In the genomic region with DNA sequence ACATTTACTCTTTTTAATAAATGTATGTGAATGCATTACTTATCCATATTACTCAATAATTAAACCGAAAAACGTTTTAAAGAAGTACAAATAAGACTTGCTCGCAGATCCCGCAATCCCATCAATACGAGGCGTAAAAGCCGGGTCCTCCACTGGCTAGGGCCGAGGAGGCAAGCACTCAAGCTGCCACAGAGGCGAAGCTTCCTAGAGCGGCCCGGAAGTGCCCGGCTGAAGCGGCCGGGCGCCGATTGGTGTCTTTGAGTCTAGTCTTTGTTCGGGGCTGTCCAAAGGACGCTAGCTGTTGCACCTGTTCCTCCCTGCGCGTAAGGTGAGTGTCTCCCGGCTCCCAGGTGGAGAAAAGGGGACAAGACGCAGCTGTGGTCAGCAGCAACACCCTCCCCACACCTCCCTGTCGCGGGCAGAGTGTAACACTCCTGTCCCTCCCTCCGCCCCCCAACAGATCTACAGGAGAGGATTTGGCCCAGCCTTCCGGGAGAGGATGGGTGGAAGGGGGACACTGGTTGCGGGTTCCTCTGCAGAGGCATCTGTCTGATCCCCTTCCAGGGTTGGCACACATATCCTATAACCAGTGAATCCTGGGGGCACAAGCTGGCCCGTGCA, we compare ENCODE assay signal across 8 cellular contexts. TPM values are rescaled to one million over a fixed set of nuclear protein-coding genes. Genes with fewer than 3 reads are reported as not detected.
DNase-seq lines count a peak whose midpoint lies in the region; TF ChIP-seq lines count a peak whose summit lies in the region.

TSS of gene ZSCAN16 (plus strand) at position 260 of the 621 bp plus-strand sequence. CDS start 835 bp downstream, outside the sequence.

- H3K36me3 Mint-ChIP-seq in nephron (ENCODE audit: low read depth): peaks cover 44% of the 10 kb centered on the region

- TF ChIP-seq CTCF in DOHH2 (IDR thresholded peaks at IDR 0.05; ENCODE audit: low read depth, low read length, poor library complexity, severe bottlenecking): no peak
- no peak for TF ChIP-seq CTCF in LNCaP clone FGC (IDR thresholded peaks at IDR 0.05; ENCODE audit: control insufficient read depth, extremely low read depth, insufficient read depth)
- no peak for TF ChIP-seq CTCF in fibroblast of villous mesenchyme (IDR thresholded peaks at IDR 0.05; ENCODE audit: insufficient read depth, low read depth, low read length)
- TF ChIP-seq CTCF in nephron (IDR thresholded peaks at IDR 0.05; ENCODE audit: unreplicated experiment in 3 of 3): no peak

- H3K4me3 ChIP-seq in DOHH2 (ENCODE audit: low read length): peak within 1 kb of the TSS; percentile 80
- peak within 1 kb of the TSS; percentile 86 for H3K4me3 ChIP-seq in GM23248
- H3K4me3 ChIP-seq in LNCaP clone FGC (ENCODE audit: low read depth, low read length): peak within 1 kb of the TSS; percentile 84
- peak within 1 kb of the TSS; percentile 74 for H3K4me3 ChIP-seq in fibroblast of villous mesenchyme (ENCODE audit: low read depth, low read length)
- peak within 1 kb of the TSS; percentile 85 to 91 for H3K4me3 ChIP-seq in stomach smooth muscle (ENCODE audit: low read length in 2 of 2)

- no peaks in the 10 kb centered on the region for H3K9me2 ChIP-seq in DOHH2 (replicated peaks; ENCODE audit: control insufficient read depth, low read length)
- no peaks in the 10 kb centered on the region for H3K9me2 ChIP-seq in GM23248 (ENCODE audit: insufficient read depth)

- H3K36me3 ChIP-seq in DOHH2 (ENCODE audit: control insufficient read depth, low read length) (peaks cover 73% of the 10 kb centered on the region), GM23248 (ENCODE audit: low read depth) (peaks cover 10% of the 10 kb centered on the region), stomach smooth muscle (ENCODE audit: control insufficient read depth in 2 of 2, insufficient read depth in 2 of 2, low read length in 2 of 2) (peaks cover 12 to 17% of the 10 kb centered on the region in 2 donors)

- H3K9ac ChIP-seq in GM23248 (peak within 1 kb of the TSS; percentile 79), stomach smooth muscle (ENCODE audit: low read length in 2 of 2) (peak within 1 kb of the TSS; percentile 82 to 86)

- H3K27me3 ChIP-seq in DOHH2 (ENCODE audit: control insufficient read depth, low read length) (no peaks in the 10 kb centered on the region), GM23248 (replicated peaks; ENCODE audit: insufficient read depth) (no peaks in the 10 kb centered on the region), stomach smooth muscle (ENCODE audit: control insufficient read depth in 1 of 2, insufficient read depth in 2 of 2, low read length in 2 of 2) (no peaks in the 10 kb centered on the region)

- H3K9me3 ChIP-seq in DOHH2 (ENCODE audit: control insufficient read depth, insufficient read depth, low read length) (no peaks in the 10 kb centered on the region), GM23248 (ENCODE audit: low read depth) (no peaks in the 10 kb centered on the region), stomach smooth muscle (ENCODE audit: control insufficient read depth in 2 of 2, low read length in 2 of 2) (no peaks in the 10 kb centered on the region)

- no peaks in the 10 kb centered on the region for H3K27me3 Mint-ChIP-seq in nephron (ENCODE audit: low read depth)

- H3K27ac ChIP-seq in DOHH2 (ENCODE audit: low read depth, low read length): peak within 1 kb of the TSS; percentile 16
- H3K27ac ChIP-seq in GM23248: peak within 1 kb of the TSS; percentile 38
- peak within 1 kb of the TSS; percentile 42 for H3K27ac ChIP-seq in stomach smooth muscle (ENCODE audit: low read length)

- H3K9me3 Mint-ChIP-seq in nephron: no peaks in the 10 kb centered on the region

- in situ Hi-C loops in GM23248 (cut with MboI): no loop called here

- H3K27ac Mint-ChIP-seq in nephron: peak within 1 kb of the TSS; percentile 84 to 90 (median 88)

- peak within 1 kb of the TSS; percentile 96 to 97 (median 96) for H3K4me3 Mint-ChIP-seq in nephron

- peak within 1 kb of the TSS; percentile 83 for H3K4me2 ChIP-seq in DOHH2 (ENCODE audit: low read length)
- H3K4me2 ChIP-seq in GM23248 (ENCODE audit: unreplicated experiment): peak within 1 kb of the TSS; percentile 98

- DNase-seq in GM23248: peak; percentile 94
- DNase-seq in LNCaP clone FGC (ENCODE audit: low read depth): peak; percentile 70
- peak; percentile 93 for DNase-seq in RPMI8226
- DNase-seq in activated gamma-delta T cell treated with anti-CD3 and anti-CD28 coated beads, Interleukin-2, amount 50 U/mL, for 16 hours (ENCODE audit: low read depth): peak; percentile 66
- peak; percentile 77 for DNase-seq in fibroblast of villous mesenchyme (ENCODE audit: low read depth)

- 2% methylated on average over 27 to 28 of the region's 28 CpGs for WGBS in GM23248 (ENCODE audit: low coverage in 1 of 2, low lambda C conversion rate in 2 of 2, missing lambda C conversion rate in 2 of 2), 2 experiments

- H4K20me1 ChIP-seq in DOHH2 (ENCODE audit: control insufficient read depth, insufficient read depth, low read depth, low read length): no peaks in the 10 kb centered on the region
- no peaks in the 10 kb centered on the region for H4K20me1 ChIP-seq in GM23248 (ENCODE audit: insufficient read depth)

- H3K4me1 ChIP-seq in DOHH2 (ENCODE audit: control insufficient read depth, low read length) (peaks cover 30% of the 10 kb centered on the region), GM23248 (ENCODE audit: insufficient read depth) (0 out of 2 replicates have a peak, but pooled peaks cover 5% of the 10 kb centered on the region), stomach smooth muscle (ENCODE audit: control insufficient read depth, insufficient read depth, low read length) (peaks cover 4% of the 10 kb centered on the region)

- H3K79me2 ChIP-seq in DOHH2 (ENCODE audit: control insufficient read depth, low read length): peaks cover 63% of the 10 kb centered on the region
- peaks cover 66% of the 10 kb centered on the region for H3K79me2 ChIP-seq in GM23248 (ENCODE audit: insufficient read depth)

- H3F3A ChIP-seq in DOHH2 (ENCODE audit: control insufficient read depth, insufficient read depth): peaks cover 5% of the 10 kb centered on the region; the same call in 1 of the 2 replicates
- peaks cover 11% of the 10 kb centered on the region; the same call in 1 of the 2 replicates for H3F3A ChIP-seq in GM23248 (ENCODE audit: insufficient read depth)

- peaks cover 15% of the 10 kb centered on the region for H3K4me1 Mint-ChIP-seq in nephron

- peak within 1 kb of the TSS; percentile 88 for H2AFZ ChIP-seq in GM23248

RNA-seq across cellular contexts. Expression of gene ZSCAN16, which starts in this region (rescaled TPM):
- 1.2 and 2.3 TPM in 2 replicates for total RNA-seq in GM23248 (2014; rRNA removed; shearing (Covaris generic))
- 1.2 TPM in 2 replicates for polyA plus RNA-seq in GM23248 (2016; fragmentation: Nextera tagmentation; extraction: Ambion mirVana)
- total RNA-seq in fibroblast of villous mesenchyme: 2.2 and 3.2 TPM in 2 replicates

Comparison
In these comparisons a context has a peak if more than half of its experiments do, and no peak if none do; other contexts are left out.
1. Peak in every context shown above with its lines: DNase-seq, H3K4me3 ChIP-seq and H3K27ac ChIP-seq.